Comparison of ENCODE assay signal across 2 cellular contexts in the genomic region with DNA sequence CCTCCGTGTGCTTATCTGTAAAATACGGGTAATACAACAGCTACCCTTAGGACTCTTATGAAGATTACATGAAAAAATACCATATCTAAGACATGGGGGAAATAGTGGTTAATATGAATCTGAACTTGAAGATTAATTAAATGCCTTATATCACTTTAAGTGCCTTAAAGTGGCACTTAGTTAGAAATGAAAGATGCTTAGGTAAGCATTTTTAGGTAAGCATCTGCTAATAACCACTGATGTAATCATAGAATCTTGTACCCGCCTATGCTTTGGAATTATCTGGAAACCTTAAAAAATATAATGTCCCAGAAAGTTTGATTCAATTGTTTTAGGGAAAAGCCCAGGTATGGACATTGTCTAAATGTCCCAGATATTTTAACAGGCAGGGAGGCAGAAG.
TF ChIP-seq lines count a peak whose summit lies in the region.

No MANE protein-coding gene starts in this region.

TF ChIP-seq in A549, 52 proteins besides CTCF, POLR2A, EP300 and RAD21:
- TF ChIP-seq MAFK (IDR thresholded peaks at IDR 0.05; ENCODE audit: partially characterized antibody): peak; percentile 88
- TF ChIP-seq, protein P1, sequence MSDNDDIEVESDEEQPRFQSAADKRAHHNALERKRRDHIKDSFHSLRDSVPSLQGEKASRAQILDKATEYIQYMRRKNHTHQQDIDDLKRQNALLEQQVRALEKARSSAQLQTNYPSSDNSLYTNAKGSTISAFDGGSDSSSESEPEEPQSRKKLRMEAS (IDR thresholded peaks at IDR 0.05): no peak
- no peak for TF ChIP-seq ESRRA (IDR thresholded peaks at IDR 0.05; ENCODE audit: borderline replicate concordance, low read length)
- no peak for TF ChIP-seq FOXS1 (CRISPR knock-in tag; IDR thresholded peaks at IDR 0.05)
- TF ChIP-seq, protein P2, sequence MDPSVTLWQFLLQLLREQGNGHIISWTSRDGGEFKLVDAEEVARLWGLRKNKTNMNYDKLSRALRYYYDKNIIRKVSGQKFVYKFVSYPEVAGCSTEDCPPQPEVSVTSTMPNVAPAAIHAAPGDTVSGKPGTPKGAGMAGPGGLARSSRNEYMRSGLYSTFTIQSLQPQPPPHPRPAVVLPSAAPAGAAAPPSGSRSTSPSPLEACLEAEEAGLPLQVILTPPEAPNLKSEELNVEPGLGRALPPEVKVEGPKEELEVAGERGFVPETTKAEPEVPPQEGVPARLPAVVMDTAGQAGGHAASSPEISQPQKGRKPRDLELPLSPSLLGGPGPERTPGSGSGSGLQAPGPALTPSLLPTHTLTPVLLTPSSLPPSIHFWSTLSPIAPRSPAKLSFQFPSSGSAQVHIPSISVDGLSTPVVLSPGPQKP (IDR thresholded peaks at IDR 0.05; ENCODE audit: low read depth, low read length): no peak

TF ChIP-seq in K562, 482 proteins besides CTCF, POLR2A, EP300 and RAD21:
- TF ChIP-seq, protein P3, sequence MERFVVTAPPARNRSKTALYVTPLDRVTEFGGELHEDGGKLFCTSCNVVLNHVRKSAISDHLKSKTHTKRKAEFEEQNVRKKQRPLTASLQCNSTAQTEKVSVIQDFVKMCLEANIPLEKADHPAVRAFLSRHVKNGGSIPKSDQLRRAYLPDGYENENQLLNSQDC (CRISPR knock-in tag; IDR thresholded peaks at IDR 0.05): no peak
- TF ChIP-seq, protein P4, sequence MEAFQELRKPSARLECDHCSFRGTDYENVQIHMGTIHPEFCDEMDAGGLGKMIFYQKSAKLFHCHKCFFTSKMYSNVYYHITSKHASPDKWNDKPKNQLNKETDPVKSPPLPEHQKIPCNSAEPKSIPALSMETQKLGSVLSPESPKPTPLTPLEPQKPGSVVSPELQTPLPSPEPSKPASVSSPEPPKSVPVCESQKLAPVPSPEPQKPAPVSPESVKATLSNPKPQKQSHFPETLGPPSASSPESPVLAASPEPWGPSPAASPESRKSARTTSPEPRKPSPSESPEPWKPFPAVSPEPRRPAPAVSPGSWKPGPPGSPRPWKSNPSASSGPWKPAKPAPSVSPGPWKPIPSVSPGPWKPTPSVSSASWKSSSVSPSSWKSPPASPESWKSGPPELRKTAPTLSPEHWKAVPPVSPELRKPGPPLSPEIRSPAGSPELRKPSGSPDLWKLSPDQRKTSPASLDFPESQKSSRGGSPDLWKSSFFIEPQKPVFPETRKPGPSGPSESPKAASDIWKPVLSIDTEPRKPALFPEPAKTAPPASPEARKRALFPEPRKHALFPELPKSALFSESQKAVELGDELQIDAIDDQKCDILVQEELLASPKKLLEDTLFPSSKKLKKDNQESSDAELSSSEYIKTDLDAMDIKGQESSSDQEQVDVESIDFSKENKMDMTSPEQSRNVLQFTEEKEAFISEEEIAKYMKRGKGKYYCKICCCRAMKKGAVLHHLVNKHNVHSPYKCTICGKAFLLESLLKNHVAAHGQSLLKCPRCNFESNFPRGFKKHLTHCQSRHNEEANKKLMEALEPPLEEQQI (IDR thresholded peaks at IDR 0.05): no peak
- TF ChIP-seq ZNF316 (IDR thresholded peaks at IDR 0.05): peak; percentile 86
- peak; percentile 85 for TF ChIP-seq MAFG (tag; conservative IDR thresholded peaks at IDR 0.05)
- TF ChIP-seq MAFF (IDR thresholded peaks at IDR 0.05; ENCODE audit: low read length): peak; percentile 90
- no peak for TF ChIP-seq CSDE1 (IDR thresholded peaks at IDR 0.05)
- no peak for TF ChIP-seq ZNF197 (CRISPR knock-in tag; IDR thresholded peaks at IDR 0.05; ENCODE audit: low read depth)
- TF ChIP-seq ZNF24 (IDR thresholded peaks at IDR 0.05): no peak
- TF ChIP-seq MAFK (IDR thresholded peaks at IDR 0.05; ENCODE audit: low read length): peak; percentile 94
- no peak for TF ChIP-seq KLF13 (tag; IDR thresholded peaks at IDR 0.05; ENCODE audit: borderline replicate concordance, low read depth)
- TF ChIP-seq C11orf30 (IDR thresholded peaks at IDR 0.05; ENCODE audit: low read depth): peak; percentile 67
- no peak for TF ChIP-seq ZNF785 (CRISPR knock-in tag; IDR thresholded peaks at IDR 0.05)
TF ChIP-seq in K562: peak in this region for 5.
